In the genomic region with DNA sequence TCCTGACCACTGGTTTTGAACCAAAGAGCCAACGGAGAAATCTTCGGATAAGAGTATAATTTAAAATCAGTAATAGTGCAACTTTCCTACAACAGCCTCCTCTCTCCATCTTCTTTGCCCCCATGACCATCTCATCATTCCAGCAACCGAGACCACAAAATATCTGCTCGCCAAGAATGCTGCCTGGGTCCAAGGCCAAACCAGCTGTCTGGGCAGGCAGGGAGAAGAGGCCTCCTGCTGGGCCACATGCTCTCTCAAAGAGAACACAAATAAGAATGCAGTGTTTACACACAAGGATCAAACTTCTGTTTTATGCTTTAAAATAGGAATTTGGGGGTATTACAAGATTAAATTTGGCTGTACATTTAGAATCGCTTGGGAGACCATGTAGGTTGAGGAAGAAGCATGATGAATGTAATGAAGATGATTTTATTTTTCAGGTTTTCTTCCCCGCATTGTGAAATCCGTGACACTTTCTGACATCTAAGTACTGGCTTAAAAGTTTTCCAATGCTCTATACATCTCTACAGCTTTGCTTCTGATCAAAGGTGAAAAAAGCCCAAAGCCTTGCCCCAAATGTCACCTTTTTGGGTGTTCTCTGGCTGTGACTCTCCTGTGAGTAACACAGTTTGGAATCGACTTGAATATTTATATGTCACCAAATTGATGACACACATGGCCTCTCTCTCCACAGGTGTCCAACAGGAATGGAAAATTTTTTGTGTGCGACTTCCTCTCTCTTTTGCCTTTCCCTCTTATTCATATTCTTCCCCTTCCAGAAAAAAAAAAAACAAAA, we compare ENCODE assay signal across 14 cellular contexts.
DNase-seq lines count a peak whose midpoint lies in the region; ATAC-seq, FAIRE-seq and TF ChIP-seq lines count a peak whose summit lies in the region.
"Had no signal": no experiment of that assay in that cellular context is flagged by ENCODE, and none has a peak within 500 bp of the region (broad histone marks: within the 10 kb centered on the region; RNA-seq: fewer than 3 reads in every experiment).

No MANE protein-coding gene starts in this region.

- intact Hi-C loops in esophagus muscularis mucosa (cut with DNase I) = no loop called here

- H3K4me3 Mint-ChIP-seq in stimulated activated naive CD8-positive, alpha-beta T cell treated with anti-CD3 and anti-CD28 coated beads, Interleukin-15, amount 100 ng/mL, for 72 hours = no peak overlapping the region
- H3K4me3 Mint-ChIP-seq in astrocyte (ENCODE audit: unreplicated experiment) = no peak overlapping the region
- H3K4me3 Mint-ChIP-seq: CD8-positive, alpha-beta T cell; IgD-negative memory B cell had no signal

- H3K79me2 ChIP-seq in astrocyte (ENCODE audit: insufficient read depth, low read length) = no peaks in the 10 kb centered on the region

- H3K4me3 ChIP-seq in astrocyte (ENCODE audit: insufficient read depth, low read depth, low read length) (no peak overlapping the region), esophagus muscularis mucosa (no peak overlapping the region)

- H3K27ac ChIP-seq in astrocyte (ENCODE audit: low read depth, low read length) (no peak overlapping the region), esophagus muscularis mucosa (replicated peaks in 1 of 4) (no peak overlapping the region)
- H3K27ac ChIP-seq: C4-2B had no signal

- H3K4me1 Mint-ChIP-seq in stimulated activated naive CD8-positive, alpha-beta T cell treated with anti-CD3 and anti-CD28 coated beads, Interleukin-15, amount 100 ng/mL, for 72 hours = no peaks in the 10 kb centered on the region
- no peaks in the 10 kb centered on the region for H3K4me1 Mint-ChIP-seq in astrocyte (ENCODE audit: low read depth, unreplicated experiment)
- H3K4me1 Mint-ChIP-seq: IgD-negative memory B cell had no signal

- H3K36me3 ChIP-seq in astrocyte (ENCODE audit: insufficient read depth, low read length) (no peaks in the 10 kb centered on the region), esophagus muscularis mucosa (no peaks in the 10 kb centered on the region)
- H3K36me3 ChIP-seq: BE2C had no signal

- no peak overlapping the region for H3K27ac Mint-ChIP-seq in stimulated activated naive CD8-positive, alpha-beta T cell treated with anti-CD3 and anti-CD28 coated beads, Interleukin-15, amount 100 ng/mL, for 72 hours
- no peak overlapping the region for H3K27ac Mint-ChIP-seq in astrocyte (ENCODE audit: unreplicated experiment)
- H3K27ac Mint-ChIP-seq: CD8-positive, alpha-beta T cell; IgD-negative memory B cell had no signal

- no peak for DNase-seq in stimulated activated naive CD8-positive, alpha-beta T cell treated with anti-CD3 and anti-CD28 coated beads, Interleukin-15, Interleukin-2, amounts not matched to agents 100 U/mL and 50 U/mL, for 24 hours
- DNase-seq in stimulated activated naive CD8-positive, alpha-beta T cell treated with anti-CD3 and anti-CD28 coated beads, Interleukin-15, amount 100 ng/mL, for 72 hours = no peak
- DNase-seq in astrocyte (ENCODE audit: low read depth) (peak; percentile 8), esophagus muscularis mucosa (ENCODE audit: extremely low spot score) (peak; percentile 57), NCI-H2171 (lab: John Stamatoyannopoulos, UW) (no peak)
- DNase-seq: BE2C; CD8-positive, alpha-beta T cell; COR-L47 had no signal

- no peak for TF ChIP-seq CTCF in astrocyte (IDR thresholded peaks at IDR 0.05; ENCODE audit: insufficient read depth, low read depth, low read length)
- no peak for TF ChIP-seq CTCF in esophagus muscularis mucosa (IDR thresholded peaks at IDR 0.05)

- WGBS in esophagus muscularis mucosa = 76% methylated on average over 9 of the region's 9 CpGs

- peak; percentile 55 for ATAC-seq in stimulated activated naive CD8-positive, alpha-beta T cell treated with anti-CD3 and anti-CD28 coated beads, Interleukin-15, Interleukin-2, amounts not matched to agents 100 U/mL and 50 U/mL, for 24 hours
- ATAC-seq in stimulated activated naive CD8-positive, alpha-beta T cell treated with anti-CD3 and anti-CD28 coated beads, Interleukin-15, amount 100 ng/mL, for 72 hours = no peak
- no peak for ATAC-seq in esophagus mucosa
- no peak for ATAC-seq in HG02885 (IDR thresholded peaks at IDR 0.05; ENCODE audit: poor library complexity, unreplicated experiment)
- ATAC-seq: CD8-positive, alpha-beta T cell had no signal

- H3K4me2 ChIP-seq in astrocyte (ENCODE audit: low read length) = no peak overlapping the region

- TF ChIP-seq POLR2A in esophagus muscularis mucosa (IDR thresholded peaks at IDR 0.05; ENCODE audit: low read depth) = no peak

- no peak for TF ChIP-seq EP300 in esophagus muscularis mucosa (IDR thresholded peaks at IDR 0.05)

- no peaks in the 10 kb centered on the region for H3K9me3 Mint-ChIP-seq in stimulated activated naive CD8-positive, alpha-beta T cell treated with anti-CD3 and anti-CD28 coated beads, Interleukin-15, amount 100 ng/mL, for 72 hours
- H3K9me3 Mint-ChIP-seq in astrocyte (ENCODE audit: unreplicated experiment) = no peaks in the 10 kb centered on the region
- H3K9me3 Mint-ChIP-seq: CD8-positive, alpha-beta T cell; IgD-negative memory B cell had no signal

- no peaks in the 10 kb centered on the region for H3K36me3 Mint-ChIP-seq in astrocyte (ENCODE audit: low read depth, unreplicated experiment)
- H3K36me3 Mint-ChIP-seq: CD8-positive, alpha-beta T cell; IgD-negative memory B cell had no signal

- no peak overlapping the region for H3K9ac ChIP-seq in astrocyte (ENCODE audit: low read length)

- H3K4me1 ChIP-seq in astrocyte (ENCODE audit: insufficient read depth, low read length) (no peaks in the 10 kb centered on the region), esophagus muscularis mucosa (no peaks in the 10 kb centered on the region)
- H3K4me1 ChIP-seq: BE2C had no signal

- no peaks in the 10 kb centered on the region for H4K20me1 ChIP-seq in astrocyte (ENCODE audit: insufficient read depth, low read length)

- no peak overlapping the region for H2AFZ ChIP-seq in astrocyte (ENCODE audit: low read depth, low read length)

- H3K9me3 ChIP-seq in astrocyte (ENCODE audit: insufficient read depth, low read depth, low read length) (no peaks in the 10 kb centered on the region), esophagus muscularis mucosa (no peaks in the 10 kb centered on the region)
- H3K9me3 ChIP-seq: BE2C had no signal

- no peak for FAIRE-seq in astrocyte (lab: Jason Lieb, UNC)
- FAIRE-seq: A204.1, H54 had no signal

- H3K27me3 ChIP-seq in astrocyte (ENCODE audit: insufficient read depth, low read length) (no peaks in the 10 kb centered on the region), esophagus muscularis mucosa (peaks cover 0 to 9% (median 0%) of the 10 kb centered on the region in 4 donors)

- peaks cover 32% of the 10 kb centered on the region for H3K27me3 Mint-ChIP-seq in stimulated activated naive CD8-positive, alpha-beta T cell treated with anti-CD3 and anti-CD28 coated beads, Interleukin-15, amount 100 ng/mL, for 72 hours
- peaks cover 12% of the 10 kb centered on the region for H3K27me3 Mint-ChIP-seq in astrocyte (ENCODE audit: low read depth, unreplicated experiment)

Comparison
In these comparisons a context has a peak if more than half of its experiments do, and no peak if none do; other contexts are left out.
1. DNase-seq: peak in astrocyte (single experiment) and esophagus muscularis mucosa (single experiment); none in stimulated activated naive CD8-positive, alpha-beta T cell treated with anti-CD3 and anti-CD28 coated beads, Interleukin-15, Interleukin-2, amounts not matched to agents 100 U/mL and 50 U/mL, for 24 hours (single experiment), stimulated activated naive CD8-positive, alpha-beta T cell treated with anti-CD3 and anti-CD28 coated beads, Interleukin-15, amount 100 ng/mL, for 72 hours (0 of 2) and NCI-H2171 (single experiment).